8 cellular contexts compared by ENCODE assay signal in the genomic region with DNA sequence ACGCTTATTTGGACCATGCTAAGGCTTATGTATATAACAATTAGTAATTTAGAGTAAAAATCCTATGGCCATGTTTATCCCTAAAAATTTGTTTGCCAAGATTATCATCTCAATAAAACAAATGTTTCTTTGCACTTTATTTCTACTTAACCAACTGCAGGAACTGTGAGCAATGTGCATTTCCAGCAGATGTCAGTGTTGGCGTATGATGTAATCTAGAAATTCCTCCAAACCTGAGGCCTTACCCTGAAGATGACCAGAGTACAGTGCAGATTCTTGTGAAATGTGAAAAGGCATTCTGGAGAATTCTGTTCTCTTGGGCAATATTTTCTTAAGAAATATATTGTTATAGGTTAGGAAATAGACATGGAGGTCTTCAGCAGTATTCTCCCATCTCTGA.
DNase-seq lines count a peak whose midpoint lies in the region; ATAC-seq and TF ChIP-seq lines count a peak whose summit lies in the region.

No MANE protein-coding gene starts in this region.

- intact Hi-C loops in left colon (cut with DNase I, micrococcal nuclease) = no loop called here

- CTCF ChIA-PET in HEK293T (lab: Yijun Ruan, JAX) = no interaction called here

- POLR2A ChIA-PET in HEK293T (lab: Yijun Ruan, JAX) = no interaction called here

- ATAC-seq in left colon = peak; percentile 67

- DNase-seq in SIG-M5 treated with dmso at 0.1 percent for 504 hours (lab: John Stamatoyannopoulos, UW; ENCODE audit: unreplicated experiment) = peak; percentile 79
- no peak for DNase-seq in SIG-M5 (lab: John Stamatoyannopoulos, UW)
- peak; percentile 42 for DNase-seq in HEK293T (ENCODE audit: extremely low spot score)
- DNase-seq in NCI-H1105 (lab: John Stamatoyannopoulos, UW) = peak; percentile 34
- peak; percentile 75 for DNase-seq in astrocyte of the hippocampus (ENCODE audit: low read depth, low spot score)
- DNase-seq in left colon = no peak
- DNase-seq in activated CD8-positive, alpha-beta memory T cell treated with anti-CD3 and anti-CD28 coated beads for 24 hours = no peak
- no peak for DNase-seq in activated T-cell treated with anti-CD3 and anti-CD28 coated beads for 4 hours

TF ChIP-seq in HEK293T, 16 proteins besides CTCF, POLR2A, EP300 and RAD21:
- no peak for TF ChIP-seq NFRKB (IDR thresholded peaks at IDR 0.05)
- no peak for TF ChIP-seq FOXK2 (IDR thresholded peaks at IDR 0.05)
- TF ChIP-seq LEF1 (IDR thresholded peaks at IDR 0.05; ENCODE audit: borderline replicate concordance) = no peak
- no peak for TF ChIP-seq FOXA1 (IDR thresholded peaks at IDR 0.05)
- TF ChIP-seq, protein P1, sequence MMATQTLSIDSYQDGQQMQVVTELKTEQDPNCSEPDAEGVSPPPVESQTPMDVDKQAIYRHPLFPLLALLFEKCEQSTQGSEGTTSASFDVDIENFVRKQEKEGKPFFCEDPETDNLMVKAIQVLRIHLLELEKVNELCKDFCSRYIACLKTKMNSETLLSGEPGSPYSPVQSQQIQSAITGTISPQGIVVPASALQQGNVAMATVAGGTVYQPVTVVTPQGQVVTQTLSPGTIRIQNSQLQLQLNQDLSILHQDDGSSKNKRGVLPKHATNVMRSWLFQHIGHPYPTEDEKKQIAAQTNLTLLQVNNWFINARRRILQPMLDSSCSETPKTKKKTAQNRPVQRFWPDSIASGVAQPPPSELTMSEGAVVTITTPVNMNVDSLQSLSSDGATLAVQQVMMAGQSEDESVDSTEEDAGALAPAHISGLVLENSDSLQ (IDR thresholded peaks at IDR 0.05) = no peak
- no peak for TF ChIP-seq L3MBTL2 (conservative IDR thresholded peaks at IDR 0.05)
- no peak for TF ChIP-seq SP1 (IDR thresholded peaks at IDR 0.05)
- TF ChIP-seq TARDBP (IDR thresholded peaks at IDR 0.05) = no peak
- TF ChIP-seq CTBP1 (IDR thresholded peaks at IDR 0.05; ENCODE audit: borderline replicate concordance) = no peak
- no peak for TF ChIP-seq BHLHE40 (IDR thresholded peaks at IDR 0.05; ENCODE audit: borderline replicate concordance)
- TF ChIP-seq ELF4 (IDR thresholded peaks at IDR 0.05) = no peak
- TF ChIP-seq HDGF (IDR thresholded peaks at IDR 0.05; ENCODE audit: borderline replicate concordance) = no peak
- no peak for TF ChIP-seq ZNF384 (IDR thresholded peaks at IDR 0.05)
- no peak for TF ChIP-seq SUZ12 (IDR thresholded peaks at IDR 0.05)
- TF ChIP-seq FOXM1 (IDR thresholded peaks at IDR 0.05; ENCODE audit: borderline replicate concordance) = no peak
- no peak for TF ChIP-seq ARNT (IDR thresholded peaks at IDR 0.05)
TF ChIP-seq in HEK293T: peak in this region for 0.

Comparison
In these comparisons a context has a peak if more than half of its experiments do, and no peak if none do; other contexts are left out.
1. DNase-seq: peak in SIG-M5 treated with dmso at 0.1 percent for 504 hours (single experiment), HEK293T (single experiment), NCI-H1105 (single experiment) and astrocyte of the hippocampus (single experiment); none in SIG-M5 (single experiment), left colon (0 of 2), activated CD8-positive, alpha-beta memory T cell treated with anti-CD3 and anti-CD28 coated beads for 24 hours (single experiment) and activated T-cell treated with anti-CD3 and anti-CD28 coated beads for 4 hours (single experiment).